ENCODE assay signal across 24 cellular contexts in genomic region chr20:7691647-7692046, GRCh38.
"Had no signal": no experiment of that assay in that cellular context is flagged by ENCODE, and none has a peak within 500 bp of the region (broad histone marks: within the 10 kb centered on the region; RNA-seq: fewer than 3 reads in every experiment).

No MANE protein-coding gene starts in this region.

- H3K4me1 ChIP-seq: ascending aorta, breast epithelium, colonic mucosa, heart right ventricle, left lung, neural progenitor cell, transverse colon, vagina had no signal

- H3K4me3 ChIP-seq: ascending aorta, breast epithelium, colonic mucosa, dorsolateral prefrontal cortex, heart right ventricle, left lung, lung, neural progenitor cell, transverse colon, vagina had no signal

- ATAC-seq: activated naive CD4-positive, alpha-beta T cell treated with anti-CD3 and anti-CD28 coated beads, Interleukin-2, amount 50 U/mL, for 72 hours; effector memory CD8-positive, alpha-beta T cell; heart right ventricle; left lung; naive thymus-derived CD8-positive, alpha-beta T cell; sciatic nerve; stimulated activated naive B cell treated with anti-CD40 and anti-IgM and Interleukin-4, amounts not matched to agents 10 μg/mL and 1 μg/mL and 100 μg/mL, for 72 hours; WTC11 had no signal

- H3K9ac ChIP-seq: neural progenitor cell had no signal

- H3K27ac ChIP-seq: ascending aorta, breast epithelium, colonic mucosa, dorsolateral prefrontal cortex, epithelial cell of prostate, heart right ventricle, left lung, neural progenitor cell, transverse colon, vagina had no signal

- H3K9me3 ChIP-seq: ascending aorta, colonic mucosa, heart right ventricle, left lung, transverse colon, vagina had no signal

- H3K27me3 ChIP-seq: ascending aorta, breast epithelium, colonic mucosa, heart right ventricle, left lung, neural progenitor cell, transverse colon, vagina had no signal

- FAIRE-seq: kidney, small intestine had no signal

- H2AFZ ChIP-seq: neural progenitor cell had no signal

- DNase-seq: activated gamma-delta T cell treated with Interleukin-2 at 50 U/mL for 16 hours; activated T-cell treated with anti-CD3 and anti-CD28 coated beads, Interleukin-2, amount 50 U/mL, for 1 hour; colonic mucosa; dorsolateral prefrontal cortex; effector memory CD8-positive, alpha-beta T cell; heart right ventricle; kidney; left lung; naive thymus-derived CD8-positive, alpha-beta T cell; small intestine; stimulated activated CD4-positive, alpha-beta T cell treated with anti-CD3 and anti-CD28 coated beads, Interleukin-15, amount 100 ng/mL, for 24 hours; stimulated activated CD4-positive, alpha-beta T cell treated with anti-CD3 and anti-CD28 coated beads, Interleukin-2, amount 100 ng/mL, for 48 hours; stimulated activated CD8-positive, alpha-beta memory T cell treated with anti-CD3 and anti-CD28 coated beads, Interleukin-4, amount 100 ng/mL, for 48 hours; stimulated activated naive B cell treated with anti-CD40 and anti-IgM and Interleukin-4, amounts not matched to agents 10 μg/mL and 1 μg/mL and 100 μg/mL, for 72 hours; transverse colon had no signal

- H3K36me3 ChIP-seq: ascending aorta, breast epithelium, colonic mucosa, heart right ventricle, left lung, neural progenitor cell, transverse colon, vagina had no signal

- H3K4me2 ChIP-seq: neural progenitor cell had no signal
